ENCODE assay signal across 2 cellular contexts in the genomic region with DNA sequence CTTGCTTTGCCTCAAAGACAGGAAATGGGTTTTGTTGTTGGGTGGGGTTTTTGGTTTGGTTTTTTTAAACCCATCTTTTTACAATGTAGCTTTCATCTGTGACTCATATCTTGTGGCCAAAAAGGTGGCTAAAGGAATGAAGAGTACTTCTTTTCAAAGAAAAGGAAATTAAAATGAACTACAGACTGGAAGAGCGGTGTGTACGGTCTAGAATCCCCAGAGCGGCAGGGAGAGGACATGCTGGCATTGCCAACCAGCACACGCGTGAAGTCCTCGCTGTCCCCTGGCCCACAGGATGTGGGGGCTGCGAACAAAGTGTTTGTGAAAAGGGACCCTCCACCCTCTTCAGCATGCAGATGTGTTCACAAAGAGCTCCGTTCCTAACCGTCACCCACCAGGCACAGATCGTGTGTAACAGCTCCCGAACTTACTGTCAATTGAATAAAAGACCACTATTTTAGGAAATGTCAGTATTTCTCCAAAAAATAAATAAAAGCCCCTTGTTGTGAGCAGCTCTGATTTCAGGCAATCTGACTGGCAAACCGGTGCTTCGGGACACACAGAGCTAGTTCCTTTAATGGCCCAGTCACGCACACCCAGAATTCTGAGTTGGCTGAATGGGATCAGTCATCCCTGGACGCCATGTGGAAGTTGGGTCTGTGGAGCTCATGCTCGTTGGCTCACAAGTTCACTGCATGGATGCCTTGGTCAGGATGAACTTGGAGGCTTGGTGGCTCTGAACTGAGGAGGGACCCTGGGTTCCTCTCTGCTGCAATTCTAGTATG.
TF ChIP-seq lines count a peak whose summit lies in the region.

No MANE protein-coding gene starts in this region.

TF ChIP-seq in GM23338, 12 proteins besides CTCF, POLR2A, EP300 and RAD21:
- no peak for TF ChIP-seq EZH2phosphoT487 (IDR thresholded peaks at IDR 0.05; ENCODE audit: unreplicated experiment)
- TF ChIP-seq, protein P1, sequence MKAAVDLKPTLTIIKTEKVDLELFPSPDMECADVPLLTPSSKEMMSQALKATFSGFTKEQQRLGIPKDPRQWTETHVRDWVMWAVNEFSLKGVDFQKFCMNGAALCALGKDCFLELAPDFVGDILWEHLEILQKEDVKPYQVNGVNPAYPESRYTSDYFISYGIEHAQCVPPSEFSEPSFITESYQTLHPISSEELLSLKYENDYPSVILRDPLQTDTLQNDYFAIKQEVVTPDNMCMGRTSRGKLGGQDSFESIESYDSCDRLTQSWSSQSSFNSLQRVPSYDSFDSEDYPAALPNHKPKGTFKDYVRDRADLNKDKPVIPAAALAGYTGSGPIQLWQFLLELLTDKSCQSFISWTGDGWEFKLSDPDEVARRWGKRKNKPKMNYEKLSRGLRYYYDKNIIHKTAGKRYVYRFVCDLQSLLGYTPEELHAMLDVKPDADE (IDR thresholded peaks at IDR 0.05) = no peak
- no peak for TF ChIP-seq ZNF331 (CRISPR knock-in tag; IDR thresholded peaks at IDR 0.05; ENCODE audit: low read depth)
- TF ChIP-seq, protein P2, sequence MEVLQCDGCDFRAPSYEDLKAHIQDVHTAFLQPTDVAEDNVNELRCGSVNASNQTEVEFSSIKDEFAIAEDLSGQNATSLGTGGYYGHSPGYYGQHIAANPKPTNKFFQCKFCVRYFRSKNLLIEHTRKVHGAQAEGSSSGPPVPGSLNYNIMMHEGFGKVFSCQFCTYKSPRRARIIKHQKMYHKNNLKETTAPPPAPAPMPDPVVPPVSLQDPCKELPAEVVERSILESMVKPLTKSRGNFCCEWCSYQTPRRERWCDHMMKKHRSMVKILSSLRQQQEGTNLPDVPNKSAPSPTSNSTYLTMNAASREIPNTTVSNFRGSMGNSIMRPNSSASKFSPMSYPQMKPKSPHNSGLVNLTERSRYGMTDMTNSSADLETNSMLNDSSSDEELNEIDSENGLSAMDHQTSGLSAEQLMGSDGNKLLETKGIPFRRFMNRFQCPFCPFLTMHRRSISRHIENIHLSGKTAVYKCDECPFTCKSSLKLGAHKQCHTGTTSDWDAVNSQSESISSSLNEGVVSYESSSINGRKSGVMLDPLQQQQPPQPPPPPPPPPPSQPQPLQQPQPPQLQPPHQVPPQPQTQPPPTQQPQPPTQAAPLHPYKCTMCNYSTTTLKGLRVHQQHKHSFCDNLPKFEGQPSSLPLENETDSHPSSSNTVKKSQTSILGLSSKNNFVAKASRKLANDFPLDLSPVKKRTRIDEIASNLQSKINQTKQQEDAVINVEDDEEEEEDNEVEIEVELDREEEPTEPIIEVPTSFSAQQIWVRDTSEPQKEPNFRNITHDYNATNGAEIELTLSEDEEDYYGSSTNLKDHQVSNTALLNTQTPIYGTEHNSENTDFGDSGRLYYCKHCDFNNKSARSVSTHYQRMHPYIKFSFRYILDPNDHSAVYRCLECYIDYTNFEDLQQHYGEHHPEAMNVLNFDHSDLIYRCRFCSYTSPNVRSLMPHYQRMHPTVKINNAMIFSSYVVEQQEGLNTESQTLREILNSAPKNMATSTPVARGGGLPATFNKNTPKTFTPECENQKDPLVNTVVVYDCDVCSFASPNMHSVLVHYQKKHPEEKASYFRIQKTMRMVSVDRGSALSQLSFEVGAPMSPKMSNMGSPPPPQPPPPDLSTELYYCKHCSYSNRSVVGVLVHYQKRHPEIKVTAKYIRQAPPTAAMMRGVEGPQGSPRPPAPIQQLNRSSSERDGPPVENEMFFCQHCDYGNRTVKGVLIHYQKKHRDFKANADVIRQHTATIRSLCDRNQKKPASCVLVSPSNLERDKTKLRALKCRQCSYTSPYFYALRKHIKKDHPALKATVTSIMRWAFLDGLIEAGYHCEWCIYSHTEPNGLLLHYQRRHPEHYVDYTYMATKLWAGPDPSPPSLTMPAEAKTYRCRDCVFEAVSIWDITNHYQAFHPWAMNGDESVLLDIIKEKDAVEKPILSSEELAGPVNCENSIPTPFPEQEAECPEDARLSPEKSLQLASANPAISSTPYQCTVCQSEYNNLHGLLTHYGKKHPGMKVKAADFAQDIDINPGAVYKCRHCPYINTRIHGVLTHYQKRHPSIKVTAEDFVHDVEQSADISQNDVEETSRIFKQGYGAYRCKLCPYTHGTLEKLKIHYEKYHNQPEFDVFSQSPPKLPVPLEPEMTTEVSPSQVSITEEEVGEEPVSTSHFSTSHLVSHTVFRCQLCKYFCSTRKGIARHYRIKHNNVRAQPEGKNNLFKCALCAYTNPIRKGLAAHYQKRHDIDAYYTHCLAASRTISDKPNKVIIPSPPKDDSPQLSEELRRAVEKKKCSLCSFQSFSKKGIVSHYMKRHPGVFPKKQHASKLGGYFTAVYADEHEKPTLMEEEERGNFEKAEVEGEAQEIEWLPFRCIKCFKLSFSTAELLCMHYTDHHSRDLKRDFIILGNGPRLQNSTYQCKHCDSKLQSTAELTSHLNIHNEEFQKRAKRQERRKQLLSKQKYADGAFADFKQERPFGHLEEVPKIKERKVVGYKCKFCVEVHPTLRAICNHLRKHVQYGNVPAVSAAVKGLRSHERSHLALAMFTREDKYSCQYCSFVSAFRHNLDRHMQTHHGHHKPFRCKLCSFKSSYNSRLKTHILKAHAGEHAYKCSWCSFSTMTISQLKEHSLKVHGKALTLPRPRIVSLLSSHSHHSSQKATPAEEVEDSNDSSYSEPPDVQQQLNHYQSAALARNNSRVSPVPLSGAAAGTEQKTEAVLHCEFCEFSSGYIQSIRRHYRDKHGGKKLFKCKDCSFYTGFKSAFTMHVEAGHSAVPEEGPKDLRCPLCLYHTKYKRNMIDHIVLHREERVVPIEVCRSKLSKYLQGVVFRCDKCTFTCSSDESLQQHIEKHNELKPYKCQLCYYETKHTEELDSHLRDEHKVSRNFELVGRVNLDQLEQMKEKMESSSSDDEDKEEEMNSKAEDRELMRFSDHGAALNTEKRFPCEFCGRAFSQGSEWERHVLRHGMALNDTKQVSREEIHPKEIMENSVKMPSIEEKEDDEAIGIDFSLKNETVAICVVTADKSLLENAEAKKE (CRISPR knock-in tag; IDR thresholded peaks at IDR 0.05) = no peak
- TF ChIP-seq, protein P3, sequence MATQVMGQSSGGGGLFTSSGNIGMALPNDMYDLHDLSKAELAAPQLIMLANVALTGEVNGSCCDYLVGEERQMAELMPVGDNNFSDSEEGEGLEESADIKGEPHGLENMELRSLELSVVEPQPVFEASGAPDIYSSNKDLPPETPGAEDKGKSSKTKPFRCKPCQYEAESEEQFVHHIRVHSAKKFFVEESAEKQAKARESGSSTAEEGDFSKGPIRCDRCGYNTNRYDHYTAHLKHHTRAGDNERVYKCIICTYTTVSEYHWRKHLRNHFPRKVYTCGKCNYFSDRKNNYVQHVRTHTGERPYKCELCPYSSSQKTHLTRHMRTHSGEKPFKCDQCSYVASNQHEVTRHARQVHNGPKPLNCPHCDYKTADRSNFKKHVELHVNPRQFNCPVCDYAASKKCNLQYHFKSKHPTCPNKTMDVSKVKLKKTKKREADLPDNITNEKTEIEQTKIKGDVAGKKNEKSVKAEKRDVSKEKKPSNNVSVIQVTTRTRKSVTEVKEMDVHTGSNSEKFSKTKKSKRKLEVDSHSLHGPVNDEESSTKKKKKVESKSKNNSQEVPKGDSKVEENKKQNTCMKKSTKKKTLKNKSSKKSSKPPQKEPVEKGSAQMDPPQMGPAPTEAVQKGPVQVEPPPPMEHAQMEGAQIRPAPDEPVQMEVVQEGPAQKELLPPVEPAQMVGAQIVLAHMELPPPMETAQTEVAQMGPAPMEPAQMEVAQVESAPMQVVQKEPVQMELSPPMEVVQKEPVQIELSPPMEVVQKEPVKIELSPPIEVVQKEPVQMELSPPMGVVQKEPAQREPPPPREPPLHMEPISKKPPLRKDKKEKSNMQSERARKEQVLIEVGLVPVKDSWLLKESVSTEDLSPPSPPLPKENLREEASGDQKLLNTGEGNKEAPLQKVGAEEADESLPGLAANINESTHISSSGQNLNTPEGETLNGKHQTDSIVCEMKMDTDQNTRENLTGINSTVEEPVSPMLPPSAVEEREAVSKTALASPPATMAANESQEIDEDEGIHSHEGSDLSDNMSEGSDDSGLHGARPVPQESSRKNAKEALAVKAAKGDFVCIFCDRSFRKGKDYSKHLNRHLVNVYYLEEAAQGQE (IDR thresholded peaks at IDR 0.05; ENCODE audit: unreplicated experiment) = no peak

TF ChIP-seq in HepG2, 621 proteins besides CTCF, POLR2A, EP300 and RAD21:
- TF ChIP-seq THYN1 (CRISPR knock-in tag; IDR thresholded peaks at IDR 0.05; ENCODE audit: borderline replicate concordance, low read depth) = no peak
- TF ChIP-seq RCOR2 (CRISPR knock-in tag; IDR thresholded peaks at IDR 0.05) = no peak
- TF ChIP-seq ZFP90 (CRISPR knock-in tag; IDR thresholded peaks at IDR 0.05; ENCODE audit: borderline replicate concordance) = no peak
- no peak for TF ChIP-seq ZNF792 (CRISPR knock-in tag; IDR thresholded peaks at IDR 0.05)
- TF ChIP-seq ZSCAN25 (CRISPR knock-in tag; IDR thresholded peaks at IDR 0.05) = no peak
- no peak for TF ChIP-seq EED (CRISPR knock-in tag; IDR thresholded peaks at IDR 0.05)
- TF ChIP-seq PHF8 (CRISPR knock-in tag; IDR thresholded peaks at IDR 0.05) = no peak
- TF ChIP-seq, protein P4, sequence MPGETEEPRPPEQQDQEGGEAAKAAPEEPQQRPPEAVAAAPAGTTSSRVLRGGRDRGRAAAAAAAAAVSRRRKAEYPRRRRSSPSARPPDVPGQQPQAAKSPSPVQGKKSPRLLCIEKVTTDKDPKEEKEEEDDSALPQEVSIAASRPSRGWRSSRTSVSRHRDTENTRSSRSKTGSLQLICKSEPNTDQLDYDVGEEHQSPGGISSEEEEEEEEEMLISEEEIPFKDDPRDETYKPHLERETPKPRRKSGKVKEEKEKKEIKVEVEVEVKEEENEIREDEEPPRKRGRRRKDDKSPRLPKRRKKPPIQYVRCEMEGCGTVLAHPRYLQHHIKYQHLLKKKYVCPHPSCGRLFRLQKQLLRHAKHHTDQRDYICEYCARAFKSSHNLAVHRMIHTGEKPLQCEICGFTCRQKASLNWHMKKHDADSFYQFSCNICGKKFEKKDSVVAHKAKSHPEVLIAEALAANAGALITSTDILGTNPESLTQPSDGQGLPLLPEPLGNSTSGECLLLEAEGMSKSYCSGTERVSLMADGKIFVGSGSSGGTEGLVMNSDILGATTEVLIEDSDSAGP (CRISPR knock-in tag; IDR thresholded peaks at IDR 0.05; ENCODE audit: borderline replicate concordance) = no peak
- TF ChIP-seq, protein P5, sequence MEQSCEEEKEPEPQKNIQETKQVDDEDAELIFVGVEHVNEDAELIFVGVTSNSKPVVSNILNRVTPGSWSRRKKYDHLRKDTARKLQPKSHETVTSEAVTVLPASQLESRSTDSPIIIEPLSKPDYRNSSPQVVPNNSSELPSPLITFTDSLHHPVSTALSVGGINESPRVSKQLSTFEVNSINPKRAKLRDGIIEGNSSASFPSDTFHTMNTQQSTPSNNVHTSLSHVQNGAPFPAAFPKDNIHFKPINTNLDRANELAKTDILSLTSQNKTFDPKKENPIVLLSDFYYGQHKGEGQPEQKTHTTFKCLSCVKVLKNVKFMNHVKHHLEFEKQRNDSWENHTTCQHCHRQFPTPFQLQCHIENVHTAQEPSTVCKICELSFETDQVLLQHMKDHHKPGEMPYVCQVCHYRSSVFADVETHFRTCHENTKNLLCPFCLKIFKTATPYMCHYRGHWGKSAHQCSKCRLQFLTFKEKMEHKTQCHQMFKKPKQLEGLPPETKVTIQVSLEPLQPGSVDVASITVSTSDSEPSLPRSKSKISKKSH (CRISPR knock-in tag; IDR thresholded peaks at IDR 0.05; ENCODE audit: borderline replicate concordance) = no peak
- TF ChIP-seq YEATS2 (CRISPR knock-in tag; IDR thresholded peaks at IDR 0.05; ENCODE audit: borderline replicate concordance) = no peak
- no peak for TF ChIP-seq ZFX (CRISPR knock-in tag; IDR thresholded peaks at IDR 0.05; ENCODE audit: low read depth)
- TF ChIP-seq NKX3-1 (CRISPR knock-in tag; IDR thresholded peaks at IDR 0.05) = no peak
- no peak for TF ChIP-seq ERF (CRISPR knock-in tag; IDR thresholded peaks at IDR 0.05)
